Comparison of ENCODE assay signal across 1 cellular context in the genomic region with DNA sequence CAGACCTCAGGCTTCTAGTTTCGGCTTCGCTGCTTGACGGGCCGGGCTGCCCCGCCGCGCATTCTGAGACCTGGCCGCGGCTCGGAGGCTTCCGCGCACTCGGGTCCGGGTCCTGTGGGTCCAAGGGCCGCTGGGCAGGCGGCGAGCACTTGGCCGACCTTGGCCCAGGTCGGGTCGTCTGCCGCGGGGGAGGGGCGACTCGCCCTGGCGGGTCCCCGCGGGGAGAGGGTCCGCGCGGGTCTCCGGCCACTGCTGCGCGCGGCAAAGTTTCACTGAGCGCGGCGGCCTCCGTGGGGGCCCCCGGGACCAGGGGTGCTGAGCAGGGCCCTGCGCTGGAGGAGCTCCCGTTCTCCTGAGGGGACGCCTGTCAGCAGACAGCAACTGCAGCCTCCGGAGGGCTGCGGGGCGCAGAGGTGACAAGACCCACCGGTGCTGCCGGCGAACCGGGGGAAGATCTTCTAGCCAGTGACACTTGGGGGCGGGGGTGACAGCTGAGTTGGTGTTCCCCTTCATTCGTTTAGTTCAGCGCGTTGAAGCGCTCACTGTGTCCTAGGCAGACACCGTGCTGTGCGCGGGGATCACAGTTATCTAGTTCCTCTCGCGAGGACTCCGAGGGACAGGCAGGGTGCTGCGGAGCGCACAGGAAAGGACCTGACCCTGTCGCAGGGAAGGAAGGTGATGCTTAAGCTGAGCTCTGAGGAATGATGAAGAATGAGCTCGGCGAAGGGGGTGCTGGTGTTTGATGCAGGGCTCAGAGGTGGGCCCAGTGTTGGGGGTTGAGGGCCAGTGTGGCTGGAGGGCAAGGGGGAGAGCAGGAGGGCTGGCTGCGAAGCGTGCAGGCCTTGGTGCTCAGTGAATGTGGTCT.
TF ChIP-seq lines count a peak whose summit lies in the region.

No MANE protein-coding gene starts in this region.

TF ChIP-seq in A549, 52 proteins besides CTCF, POLR2A, EP300 and RAD21:
- TF ChIP-seq PHF8 (IDR thresholded peaks at IDR 0.05; ENCODE audit: borderline replicate concordance, low read depth) (peak; percentile 66), ZFP36 (IDR thresholded peaks at IDR 0.05; ENCODE audit: borderline replicate concordance, partially characterized antibody) (no peak), CBX2 (IDR thresholded peaks at IDR 0.05; ENCODE audit: borderline replicate concordance, low read depth) (no peak), SMC3 (IDR thresholded peaks at IDR 0.05) (no peak)
- TF ChIP-seq, protein P1, sequence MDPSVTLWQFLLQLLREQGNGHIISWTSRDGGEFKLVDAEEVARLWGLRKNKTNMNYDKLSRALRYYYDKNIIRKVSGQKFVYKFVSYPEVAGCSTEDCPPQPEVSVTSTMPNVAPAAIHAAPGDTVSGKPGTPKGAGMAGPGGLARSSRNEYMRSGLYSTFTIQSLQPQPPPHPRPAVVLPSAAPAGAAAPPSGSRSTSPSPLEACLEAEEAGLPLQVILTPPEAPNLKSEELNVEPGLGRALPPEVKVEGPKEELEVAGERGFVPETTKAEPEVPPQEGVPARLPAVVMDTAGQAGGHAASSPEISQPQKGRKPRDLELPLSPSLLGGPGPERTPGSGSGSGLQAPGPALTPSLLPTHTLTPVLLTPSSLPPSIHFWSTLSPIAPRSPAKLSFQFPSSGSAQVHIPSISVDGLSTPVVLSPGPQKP (IDR thresholded peaks at IDR 0.05; ENCODE audit: low read depth, low read length), result no peak
- TF ChIP-seq, protein P2, sequence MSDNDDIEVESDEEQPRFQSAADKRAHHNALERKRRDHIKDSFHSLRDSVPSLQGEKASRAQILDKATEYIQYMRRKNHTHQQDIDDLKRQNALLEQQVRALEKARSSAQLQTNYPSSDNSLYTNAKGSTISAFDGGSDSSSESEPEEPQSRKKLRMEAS (IDR thresholded peaks at IDR 0.05), result no peak
TF ChIP-seq in A549: peak in this region for 1.
